In genomic region chr7:35714407-35714806, GRCh38 we compare ENCODE assay signal across 1 cellular context.
TF ChIP-seq lines count a peak whose summit lies in the region.

No MANE protein-coding gene starts in this region.

TF ChIP-seq in H1, 55 proteins besides CTCF, POLR2A, EP300 and RAD21:
- TF ChIP-seq GABPA (IDR thresholded peaks at IDR 0.05; ENCODE audit: borderline replicate concordance, insufficient read depth, low read length) (no peak), TBP (IDR thresholded peaks at IDR 0.05; ENCODE audit: low read depth, low read length) (no peak), EZH2 (IDR thresholded peaks at IDR 0.05; ENCODE audit: low read depth, low read length, severe bottlenecking) (no peak), POLR2AphosphoS5 (IDR thresholded peaks at IDR 0.05; ENCODE audit: low read depth, low read length) (no peak), SIN3A (conservative IDR thresholded peaks at IDR 0.05 in 1 of 2, IDR thresholded peaks at IDR 0.05 in 1 of 2; ENCODE audit: low read depth in 1 of 2, low read length in 2 of 2) (no peak), ASH2L (IDR thresholded peaks at IDR 0.05; ENCODE audit: low read length) (no peak), CHD1 (IDR thresholded peaks at IDR 0.05; ENCODE audit: low read depth, low read length) (no peak), TAF7 (optimal IDR thresholded peaks at IDR 0.05; ENCODE audit: borderline replicate concordance, low read depth, low read length) (no peak), NANOG (IDR thresholded peaks at IDR 0.05; ENCODE audit: insufficient read depth, low read depth, low read length, poor library complexity, severe bottlenecking) (no peak), SIRT6 (IDR thresholded peaks at IDR 0.05; ENCODE audit: low read length) (no peak)
- TF ChIP-seq, protein P1, sequence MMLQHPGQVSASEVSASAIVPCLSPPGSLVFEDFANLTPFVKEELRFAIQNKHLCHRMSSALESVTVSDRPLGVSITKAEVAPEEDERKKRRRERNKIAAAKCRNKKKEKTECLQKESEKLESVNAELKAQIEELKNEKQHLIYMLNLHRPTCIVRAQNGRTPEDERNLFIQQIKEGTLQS (IDR thresholded peaks at IDR 0.05; ENCODE audit: insufficient read depth, low read depth, low read length), result no peak
TF ChIP-seq in H1: peak in this region for 0.
